Comparison of ENCODE assay signal across 8 cellular contexts in the genomic region with DNA sequence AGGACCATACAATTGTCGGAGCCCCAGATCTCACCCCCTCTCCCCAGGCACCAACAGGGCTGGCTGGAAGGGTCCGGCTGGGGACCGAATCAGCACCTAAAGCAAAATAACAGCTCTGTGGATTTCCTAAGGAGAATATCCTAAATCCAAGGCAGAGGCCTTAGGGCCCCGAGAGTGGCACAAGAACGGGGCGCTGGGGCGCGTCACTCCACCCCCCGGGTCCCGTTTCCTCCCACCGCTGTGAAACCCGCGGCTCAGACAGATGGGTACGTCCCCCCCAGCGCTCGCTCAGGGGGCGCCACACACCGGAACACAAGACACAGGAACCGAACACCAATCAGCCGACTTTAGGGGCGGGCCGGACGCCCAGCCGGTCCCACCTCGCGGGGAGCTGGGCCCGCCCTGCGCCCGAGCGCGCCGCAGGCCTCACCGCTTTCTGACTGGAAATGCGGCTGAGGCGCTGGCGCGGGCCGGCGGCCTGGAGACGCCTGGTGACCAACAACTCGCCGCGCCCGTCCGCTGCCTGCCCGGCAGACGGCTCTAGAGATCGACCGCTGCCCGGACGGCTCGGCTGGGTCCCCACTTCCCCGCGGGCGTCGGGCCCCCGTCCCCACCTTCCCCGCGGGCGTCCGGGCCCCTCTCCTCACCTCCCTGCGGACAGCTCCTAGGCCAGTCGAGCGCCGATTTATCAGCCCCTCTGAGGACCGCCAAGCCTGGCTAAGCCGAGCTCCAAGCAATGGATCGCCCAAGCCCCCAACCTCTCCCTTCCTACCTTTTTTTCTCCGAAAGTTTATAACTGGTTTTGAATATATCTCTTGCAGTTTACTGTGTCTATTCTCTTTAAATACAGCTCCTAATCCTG. TPM values are rescaled to one million over a fixed set of nuclear protein-coding genes. Genes with fewer than 3 reads are reported as not detected.
DNase-seq lines count a peak whose midpoint lies in the region; ATAC-seq and TF ChIP-seq lines count a peak whose summit lies in the region.

A gene with protein sequence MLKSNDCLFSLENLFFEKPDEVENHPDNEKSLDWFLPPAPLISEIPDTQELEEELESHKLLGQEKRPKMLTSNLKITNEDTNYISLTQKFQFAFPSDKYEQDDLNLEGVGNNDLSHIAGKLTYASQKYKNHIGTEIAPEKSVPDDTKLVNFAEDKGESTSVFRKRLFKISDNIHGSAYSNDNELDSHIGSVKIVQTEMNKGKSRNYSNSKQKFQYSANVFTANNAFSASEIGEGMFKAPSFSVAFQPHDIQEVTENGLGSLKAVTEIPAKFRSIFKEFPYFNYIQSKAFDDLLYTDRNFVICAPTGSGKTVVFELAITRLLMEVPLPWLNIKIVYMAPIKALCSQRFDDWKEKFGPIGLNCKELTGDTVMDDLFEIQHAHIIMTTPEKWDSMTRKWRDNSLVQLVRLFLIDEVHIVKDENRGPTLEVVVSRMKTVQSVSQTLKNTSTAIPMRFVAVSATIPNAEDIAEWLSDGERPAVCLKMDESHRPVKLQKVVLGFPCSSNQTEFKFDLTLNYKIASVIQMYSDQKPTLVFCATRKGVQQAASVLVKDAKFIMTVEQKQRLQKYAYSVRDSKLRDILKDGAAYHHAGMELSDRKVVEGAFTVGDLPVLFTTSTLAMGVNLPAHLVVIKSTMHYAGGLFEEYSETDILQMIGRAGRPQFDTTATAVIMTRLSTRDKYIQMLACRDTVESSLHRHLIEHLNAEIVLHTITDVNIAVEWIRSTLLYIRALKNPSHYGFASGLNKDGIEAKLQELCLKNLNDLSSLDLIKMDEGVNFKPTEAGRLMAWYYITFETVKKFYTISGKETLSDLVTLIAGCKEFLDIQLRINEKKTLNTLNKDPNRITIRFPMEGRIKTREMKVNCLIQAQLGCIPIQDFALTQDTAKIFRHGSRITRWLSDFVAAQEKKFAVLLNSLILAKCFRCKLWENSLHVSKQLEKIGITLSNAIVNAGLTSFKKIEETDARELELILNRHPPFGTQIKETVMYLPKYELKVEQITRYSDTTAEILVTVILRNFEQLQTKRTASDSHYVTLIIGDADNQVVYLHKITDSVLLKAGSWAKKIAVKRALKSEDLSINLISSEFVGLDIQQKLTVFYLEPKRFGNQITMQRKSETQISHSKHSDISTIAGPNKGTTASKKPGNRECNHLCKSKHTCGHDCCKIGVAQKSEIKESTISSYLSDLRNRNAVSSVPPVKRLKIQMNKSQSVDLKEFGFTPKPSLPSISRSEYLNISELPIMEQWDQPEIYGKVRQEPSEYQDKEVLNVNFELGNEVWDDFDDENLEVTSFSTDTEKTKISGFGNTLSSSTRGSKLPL (N-terminal part only) (minus strand): TSS at position 687 of the 862 bp plus-strand sequence. CDS start 3,755 bp downstream, outside the sequence.

- peak within 1 kb of the TSS; percentile 81; the same call in 1 of the 2 replicates for H3K27ac Mint-ChIP-seq in GM23338

- H3K9me3 Mint-ChIP-seq in GM23338: no peaks in the 10 kb centered on the region

- CTCF ChIA-PET in SK-N-SH (lab: Yijun Ruan, JAX): interaction anchor here (0.6 to 2.7 kb wide), 6 partner anchors 10 to 507 kb away, joined by 3 to 22 read pairs (median 4); no protein-coding TSS in a partner anchor

- ATAC-seq in GM23338: peak; percentile 96

- H3K36me3 Mint-ChIP-seq in GM23338 (ENCODE audit: low read depth): no peaks in the 10 kb centered on the region

- H3K4me3 Mint-ChIP-seq in GM23338: peak within 1 kb of the TSS; percentile 84

- peak within 1 kb of the TSS; percentile 81; the same call in 1 of the 2 replicates for H3K27ac ChIP-seq in GM23338 (ENCODE audit: low read depth)
- no peak within 1 kb of the TSS for H3K27ac ChIP-seq in KMS-11
- peak within 1 kb of the TSS in 1 of 2 experiments; percentile 86; a peak in 2 of 4 replicates for H3K27ac ChIP-seq in SK-N-SH (ENCODE audit: low read depth in 2 of 2, low read length in 1 of 2)
- no peak within 1 kb of the TSS for H3K27ac ChIP-seq in iPS DF 6.9 (ENCODE audit: low read length)
- H3K27ac ChIP-seq in sigmoid colon: peak within 1 kb of the TSS; percentile 83 to 90 (median 88)

- TF ChIP-seq RAD21 in SK-N-SH (IDR thresholded peaks at IDR 0.05; ENCODE audit: low read length): no peak

- peak within 1 kb of the TSS; percentile 70 for H3K4me3 ChIP-seq in GM23338
- no peak within 1 kb of the TSS for H3K4me3 ChIP-seq in KMS-11 (IDR thresholded peaks at IDR 0.05; ENCODE audit: insufficient read depth, low read depth, low read length)
- H3K4me3 ChIP-seq in SK-N-SH (ENCODE audit: low read depth in 2 of 2, low read length in 1 of 2): peak within 1 kb of the TSS; percentile 53 to 73
- peak within 1 kb of the TSS; percentile 66 for H3K4me3 ChIP-seq in astrocyte of the cerebellum (ENCODE audit: low read depth, low read length)
- H3K4me3 ChIP-seq in iPS DF 6.9 (ENCODE audit: low read length): peak within 1 kb of the TSS; percentile 76; the same call in 1 of the 2 replicates
- H3K4me3 ChIP-seq in sigmoid colon: peak within 1 kb of the TSS; percentile 61 to 71 (median 64)

- H3F3A ChIP-seq in GM23338 (replicated peaks; ENCODE audit: low read depth) (no peaks in the 10 kb centered on the region), SK-N-SH (replicated peaks; ENCODE audit: insufficient read depth) (no peaks in the 10 kb centered on the region)

- H3K36me3 ChIP-seq in GM23338 (ENCODE audit: insufficient read depth) (no peaks in the 10 kb centered on the region), KMS-11 (ENCODE audit: insufficient read depth) (no peaks in the 10 kb centered on the region), SK-N-SH (replicated peaks in 1 of 2; ENCODE audit: control insufficient read depth in 1 of 2, insufficient read depth in 2 of 2, low read length in 1 of 2) (no peaks in the 10 kb centered on the region), iPS DF 6.9 (ENCODE audit: control insufficient read depth, insufficient read depth, low read length) (no peaks in the 10 kb centered on the region), sigmoid colon (no peaks in the 10 kb centered on the region)

- POLR2A ChIA-PET in SK-N-SH (lab: Yijun Ruan, JAX): interaction anchor here (0.7 to 1.6 kb wide), 4 partner anchors 13 to 382 kb away, joined by 3 to 5 read pairs (median 3); a partner anchor contains a TSS

- H3K4me1 ChIP-seq in GM23338 (ENCODE audit: insufficient read depth) (peaks cover 5% of the 10 kb centered on the region; the same call in 1 of the 2 replicates), KMS-11 (ENCODE audit: low read depth, poor library complexity, severe bottlenecking) (peaks cover 4% of the 10 kb centered on the region), SK-N-SH (ENCODE audit: control insufficient read depth in 1 of 2, insufficient read depth in 2 of 2, low read depth in 1 of 2, low read length in 1 of 2) (no peaks in the 10 kb centered on the region; a peak in 2 of 4 replicates), iPS DF 6.9 (ENCODE audit: control insufficient read depth, insufficient read depth, low read length) (no peaks in the 10 kb centered on the region), sigmoid colon (peaks cover 0 to 6% (median 4%) of the 10 kb centered on the region in 4 donors)

- H3K9me3 ChIP-seq in SK-N-SH: no peaks in the 10 kb centered on the region
- no peaks in the 10 kb centered on the region for H3K9me3 ChIP-seq in iPS DF 6.9 (ENCODE audit: control insufficient read depth, insufficient read depth, low read length)
- H3K9me3 ChIP-seq in sigmoid colon: no peaks in the 10 kb centered on the region

- H2AFZ ChIP-seq in GM23338 (peak within 1 kb of the TSS; percentile 76), KMS-11 (ENCODE audit: low read depth) (peak within 1 kb of the TSS; percentile 90), SK-N-SH (ENCODE audit: low read depth) (peak within 1 kb of the TSS; percentile 88; the same call in 1 of the 2 replicates)

- in situ Hi-C loops in astrocyte of the cerebellum (cut with HindIII; ENCODE audit: low sequenced_read_pairs): no loop called here

- H3K4me1 Mint-ChIP-seq in GM23338: peaks cover 13% of the 10 kb centered on the region

- DNase-seq in GDM1 (lab: John Stamatoyannopoulos, UW): peak; percentile 65
- DNase-seq in GM23338 (ENCODE audit: low spot score): peak; percentile 93
- DNase-seq in SK-N-SH: peak; percentile 92
- DNase-seq in astrocyte of the cerebellum (ENCODE audit: low read depth): peak; percentile 37
- DNase-seq in iPS DF 6.9 (ENCODE audit: low read depth, low spot score): peak; percentile 63
- peak; percentile 92 for DNase-seq in sigmoid colon
- DNase-seq in NK-92 treated with Interleukin-12 subunit alpha and Interleukin-12 subunit beta, amount 100 ng/mL, for 24 hours (lab: John Stamatoyannopoulos, UW): no peak

- TF ChIP-seq EP300 in SK-N-SH (IDR thresholded peaks at IDR 0.05; ENCODE audit: borderline replicate concordance in 1 of 2, low read depth in 1 of 2, low read length in 1 of 2) (no peak), sigmoid colon (IDR thresholded peaks at IDR 0.05) (no peak)

- H3K4me2 ChIP-seq in GM23338 (peak within 1 kb of the TSS; percentile 61), KMS-11 (peak within 1 kb of the TSS; percentile 45; the same call in 1 of the 2 replicates), SK-N-SH (peak within 1 kb of the TSS; percentile 93)

- H4K20me1 ChIP-seq in GM23338 (replicated peaks; ENCODE audit: insufficient read depth): no peaks in the 10 kb centered on the region
- H4K20me1 ChIP-seq in KMS-11 (ENCODE audit: insufficient read depth): no peaks in the 10 kb centered on the region
- no peaks in the 10 kb centered on the region for H4K20me1 ChIP-seq in SK-N-SH (ENCODE audit: insufficient read depth)

- H3K27me3 ChIP-seq in GM23338 (ENCODE audit: insufficient read depth) (no peaks in the 10 kb centered on the region), KMS-11 (ENCODE audit: insufficient read depth, low read depth) (no peaks in the 10 kb centered on the region), SK-N-SH (ENCODE audit: insufficient read depth) (0 out of 2 replicates have a peak, but pooled peaks cover 5% of the 10 kb centered on the region), iPS DF 6.9 (ENCODE audit: control insufficient read depth, insufficient read depth, low read length) (no peaks in the 10 kb centered on the region), sigmoid colon (no peaks in the 10 kb centered on the region)

- intact Hi-C loops in sigmoid colon (cut with DNase I): loop anchor here (2.0 to 10.0 kb wide), 3 partner anchors 96 to 893 kb away; a partner anchor contains a TSS

- no peaks in the 10 kb centered on the region for H3K9me2 ChIP-seq in GM23338 (ENCODE audit: insufficient read depth)
- H3K9me2 ChIP-seq in SK-N-SH: no peaks in the 10 kb centered on the region

- WGBS in SK-N-SH (ENCODE audit: low lambda C conversion rate): 3% methylated on average over 25 of the region's 69 CpGs
- WGBS in iPS DF 6.9 (ENCODE audit: insufficient coverage, insufficient read length): no CpG with 5 or more reads among the region's 69 CpGs
- WGBS in sigmoid colon, 2 donors: 1 to 2% methylated on average over 69 of the region's 69 CpGs

- peaks cover 2% of the 10 kb centered on the region for H3K27me3 Mint-ChIP-seq in GM23338 (ENCODE audit: insufficient read depth, low read depth, poor library complexity)

- no peak for TF ChIP-seq POLR2A in sigmoid colon (IDR thresholded peaks at IDR 0.05)

- no peaks in the 10 kb centered on the region for H3K79me2 ChIP-seq in GM23338 (replicated peaks; ENCODE audit: insufficient read depth)
- H3K79me2 ChIP-seq in KMS-11 (ENCODE audit: insufficient read depth, low read depth): no peaks in the 10 kb centered on the region
- no peaks in the 10 kb centered on the region for H3K79me2 ChIP-seq in SK-N-SH (ENCODE audit: insufficient read depth)

- H3K9ac ChIP-seq in KMS-11 (peak within 1 kb of the TSS; percentile 37; the same call in 1 of the 2 replicates), SK-N-SH (peak within 1 kb of the TSS; percentile 28; the same call in 1 of the 2 replicates)

- TF ChIP-seq CTCF in GM23338 (conservative IDR thresholded peaks at IDR 0.05; ENCODE audit: low read depth in 2 of 2): peak; percentile 14 to 39; a peak in 2 of 4 replicates
- TF ChIP-seq CTCF in KMS-11 (conservative IDR thresholded peaks at IDR 0.05; ENCODE audit: low read depth, low read length): no peak
- TF ChIP-seq CTCF in SK-N-SH (IDR thresholded peaks at IDR 0.05): no peak
- no peak for TF ChIP-seq CTCF in astrocyte of the cerebellum (IDR thresholded peaks at IDR 0.05; ENCODE audit: low read depth, low read length, missing control alignments)
- TF ChIP-seq CTCF in sigmoid colon (IDR thresholded peaks at IDR 0.05): no peak

RNA-seq across cellular contexts. Expression of the gene that starts here (rescaled TPM):
- total RNA-seq in GM23338 (2014; rRNA removed; shearing (Covaris generic)): 3.3 and 5.2 TPM in 2 replicates
- polyA plus RNA-seq in GM23338 (2016; fragmentation: Nextera tagmentation; extraction: Ambion mirVana): 1.5 and 2.3 TPM in 2 replicates
- polyA plus RNA-seq in SK-N-SH (2012; rRNA removed): 0.06 and 0.10 TPM in 2 replicates
- 0.05 and 0.19 TPM in 2 replicates for polyA plus RNA-seq in SK-N-SH (2012; cell fraction: cytosol; rRNA removed)
- polyA plus RNA-seq in SK-N-SH (2012; cell fraction: nucleus; rRNA removed): 0.13 and 0.15 TPM in 2 replicates
- total RNA-seq in sigmoid colon: 1 to 10 TPM; 1.6 to 5.8 (median 3.7) TPM
- polyA plus RNA-seq in sigmoid colon: under 1 TPM in 1 of 3 donors, not detected in 2; 0.16 TPM

Comparison
In these comparisons a context has a peak if more than half of its experiments do, and no peak if none do; other contexts are left out.
1. Peak in DNase-seq, H3K4me3 ChIP-seq, H3K9ac ChIP-seq and H3K4me2 ChIP-seq in SK-N-SH; RNA of the gene not detected or under 1 TPM.
2. H3K27ac ChIP-seq: peak in GM23338 (single experiment) and sigmoid colon (4 of 4); none in KMS-11 (single experiment) and iPS DF 6.9 (single experiment).
3. CTCF ChIP-seq: peak in GM23338 (2 of 2); none in KMS-11 (single experiment), SK-N-SH (single experiment), astrocyte of the cerebellum (single experiment) and sigmoid colon (0 of 4).
4. Peak in every context shown above with its lines, with median percentiles within 50 percentile points of each other: H2AFZ ChIP-seq and H3K4me2 ChIP-seq.